In the genomic region with DNA sequence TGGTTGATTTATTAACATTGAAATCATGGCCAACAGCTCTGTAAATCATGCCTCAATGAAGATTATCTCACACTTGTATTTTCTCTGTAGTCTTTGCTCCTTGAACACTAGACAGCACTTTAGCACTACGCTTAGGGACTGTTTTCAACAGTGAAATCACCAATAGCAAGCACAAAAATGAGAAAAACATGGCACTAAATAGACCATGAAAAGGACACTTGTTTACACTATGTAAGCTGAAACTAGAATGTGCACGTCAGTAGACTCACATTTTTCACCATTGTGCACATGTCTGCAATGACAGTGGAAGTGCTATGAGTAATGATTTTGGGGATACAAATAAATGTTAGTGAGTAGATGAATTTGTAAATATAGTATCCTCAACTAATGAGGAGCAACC, we compare ENCODE assay signal across 14 cellular contexts. TPM values are rescaled to one million over a fixed set of nuclear protein-coding genes. Genes with fewer than 3 reads are reported as not detected.
A peak's percentile ranks its signal among the peaks of the same experiment; 100 is the strongest.
DNase-seq lines count a peak whose midpoint lies in the region; ATAC-seq and TF ChIP-seq lines count a peak whose summit lies in the region.
"Had no signal": no experiment of that assay in that cellular context is flagged by ENCODE, and none has a peak within 500 bp of the region (broad histone marks: within the 10 kb centered on the region; RNA-seq: fewer than 3 reads in every experiment).

No MANE protein-coding gene starts in this region.

- ATAC-seq in GM18502 (IDR thresholded peaks at IDR 0.05; ENCODE audit: poor library complexity, unreplicated experiment) (peak; percentile 22), psoas muscle (no peak)

- CTCF ChIA-PET in activated naive CD4-positive, alpha-beta T cell treated with anti-CD3 and anti-CD28 coated beads for 36 hours (lab: Charles Lee) = interaction anchor here (0.6 to 1.4 kb wide), 2 partner anchors 100 to 135 kb away, joined by 3 to 6 read pairs; no protein-coding TSS in a partner anchor

- H3K36me3 ChIP-seq in endocrine pancreas (ENCODE audit: control insufficient read depth, insufficient read depth, low read length) (no peaks in the 10 kb centered on the region), psoas muscle (ENCODE audit: insufficient read depth in 1 of 2, low read depth in 1 of 2) (no peaks in the 10 kb centered on the region)

- no peak for TF ChIP-seq CTCF in HFFc6 (IDR thresholded peaks at IDR 0.05)
- TF ChIP-seq CTCF in psoas muscle (IDR thresholded peaks at IDR 0.05) = no peak
- no peak for TF ChIP-seq CTCF in endothelial cell (IDR thresholded peaks at IDR 0.05; ENCODE audit: unreplicated experiment)

- WGBS in psoas muscle, 3 donors = 46 to 61% (median 48%) methylated on average over 2 of the region's 2 CpGs

- no peak overlapping the region for H3K27ac ChIP-seq in psoas muscle
- H3K27ac ChIP-seq: parathyroid adenoma had no signal

- H3K9me3 Mint-ChIP-seq in HFFc6 = no peaks in the 10 kb centered on the region
- H3K9me3 Mint-ChIP-seq in activated naive CD4-positive, alpha-beta T cell treated with anti-CD3 and anti-CD28 coated beads for 36 hours = no peaks in the 10 kb centered on the region
- no peaks in the 10 kb centered on the region for H3K9me3 Mint-ChIP-seq in endothelial cell (ENCODE audit: unreplicated experiment)
- H3K9me3 Mint-ChIP-seq: activated CD4-positive, alpha-beta memory T cell treated with anti-CD3 and anti-CD28 coated beads for 36 hours had no signal

- H3K4me1 ChIP-seq in endocrine pancreas (ENCODE audit: control insufficient read depth, insufficient read depth, low read length) (peaks cover 38% of the 10 kb centered on the region), psoas muscle (peaks cover 63% of the 10 kb centered on the region)
- H3K4me1 ChIP-seq: parathyroid adenoma had no signal

- H3K4me3 Mint-ChIP-seq in HFFc6 (no peak overlapping the region), endothelial cell (ENCODE audit: unreplicated experiment) (no peak overlapping the region)
- H3K4me3 Mint-ChIP-seq in activated naive CD4-positive, alpha-beta T cell treated with anti-CD3 and anti-CD28 coated beads for 36 hours = no peak overlapping the region
- H3K4me3 Mint-ChIP-seq: activated CD4-positive, alpha-beta memory T cell treated with anti-CD3 and anti-CD28 coated beads for 36 hours had no signal

- no peaks in the 10 kb centered on the region for H3K9me3 ChIP-seq in endocrine pancreas (ENCODE audit: control insufficient read depth, low read length)
- H3K9me3 ChIP-seq in psoas muscle = no peaks in the 10 kb centered on the region

- H3K27me3 ChIP-seq in endocrine pancreas (ENCODE audit: control insufficient read depth, insufficient read depth, low read length) (no peaks in the 10 kb centered on the region), psoas muscle (ENCODE audit: insufficient read depth in 3 of 3, low read length in 2 of 3) (no peaks in the 10 kb centered on the region)

- peaks cover 17% of the 10 kb centered on the region for H3K4me1 Mint-ChIP-seq in HFFc6 (ENCODE audit: low read depth)
- H3K4me1 Mint-ChIP-seq in activated naive CD4-positive, alpha-beta T cell treated with anti-CD3 and anti-CD28 coated beads for 36 hours (ENCODE audit: low read depth) = peaks cover 18% of the 10 kb centered on the region
- H3K4me1 Mint-ChIP-seq in endothelial cell (ENCODE audit: unreplicated experiment) = peaks cover 19% of the 10 kb centered on the region

- no peak overlapping the region for H3K9ac ChIP-seq in endocrine pancreas (ENCODE audit: control insufficient read depth, insufficient read depth, low read length)
- H3K9ac ChIP-seq: parathyroid adenoma had no signal

- H3K27me3 Mint-ChIP-seq in HFFc6 (ENCODE audit: insufficient read depth) = no peaks in the 10 kb centered on the region
- H3K27me3 Mint-ChIP-seq in activated naive CD4-positive, alpha-beta T cell treated with anti-CD3 and anti-CD28 coated beads for 36 hours (ENCODE audit: low read depth) = no peaks in the 10 kb centered on the region
- peaks cover 15% of the 10 kb centered on the region for H3K27me3 Mint-ChIP-seq in endothelial cell (ENCODE audit: unreplicated experiment)
- H3K27me3 Mint-ChIP-seq: activated CD4-positive, alpha-beta memory T cell treated with anti-CD3 and anti-CD28 coated beads for 36 hours had no signal

- H3K36me3 Mint-ChIP-seq in HFFc6 (ENCODE audit: low read depth) (no peaks in the 10 kb centered on the region), endothelial cell (ENCODE audit: low read depth, unreplicated experiment) (peaks cover 12% of the 10 kb centered on the region)
- no peaks in the 10 kb centered on the region for H3K36me3 Mint-ChIP-seq in activated naive CD4-positive, alpha-beta T cell treated with anti-CD3 and anti-CD28 coated beads for 36 hours (ENCODE audit: low read depth)
- H3K36me3 Mint-ChIP-seq: activated CD4-positive, alpha-beta memory T cell treated with anti-CD3 and anti-CD28 coated beads for 36 hours had no signal

- H3K27ac Mint-ChIP-seq in HFFc6 = no peak overlapping the region
- no peak overlapping the region for H3K27ac Mint-ChIP-seq in activated naive CD4-positive, alpha-beta T cell treated with anti-CD3 and anti-CD28 coated beads for 36 hours
- no peak overlapping the region for H3K27ac Mint-ChIP-seq in endothelial cell (ENCODE audit: unreplicated experiment)
- H3K27ac Mint-ChIP-seq: activated CD4-positive, alpha-beta memory T cell treated with anti-CD3 and anti-CD28 coated beads for 36 hours had no signal

- peak overlapping the region; percentile 24 for H3K4me3 ChIP-seq in endocrine pancreas (ENCODE audit: control insufficient read depth, insufficient read depth, low read length)
- H3K4me3 ChIP-seq in psoas muscle = peak overlapping the region; percentile 90

- intact Hi-C loops in psoas muscle (cut with DNase I) = loop anchor here (5.0 kb wide), 2 partner anchors 83 to 132 kb away; no protein-coding TSS in a partner anchor
- intact Hi-C loops in activated naive CD4-positive, alpha-beta T cell treated with anti-CD3 and anti-CD28 coated beads for 36 hours (cut with micrococcal nuclease) = loop anchor here (5.0 to 10.0 kb wide), 4 partner anchors 917 to 1704 kb away; partner anchors contain the start of genes ANTXR2, CCNI and MRPL1

- DNase-seq in HFFc6 = peak; percentile 26
- no peak for DNase-seq in psoas muscle
- DNase-seq in activated naive CD4-positive, alpha-beta T cell treated with anti-CD3 and anti-CD28 coated beads for 36 hours = no peak
- DNase-seq in endothelial cell (ENCODE audit: low spot score) = no peak
- no peak for DNase-seq in globus pallidus (ENCODE audit: low spot score)
- DNase-seq: activated CD4-positive, alpha-beta memory T cell treated with anti-CD3 and anti-CD28 coated beads for 36 hours; activated gamma-delta T cell; NCI-H187 treated with DMSO at 0.1 percent for 48 hours; stimulated activated CD4-positive, alpha-beta T cell treated with anti-CD3 and anti-CD28 coated beads, Interleukin-2, amount 100 ng/mL, for 48 hours; stimulated activated naive CD4-positive, alpha-beta T cell; T1000 had no signal

RNA-seq across cellular contexts. Expression of gene BMP2K, which starts 3.1 kb away (rescaled TPM):
- 10 to 100 TPM; 32.3 to 53.5 (median 43.0) TPM for total RNA-seq in HFFc6 (2021; fragmentation: NEBNext Ultra II Directional; extraction: Animal tissue kit (Norgen Biotek cat#: 25700))
- total RNA-seq in psoas muscle = 10 to 100 TPM; 15.2 to 19.1 (median 18.5) TPM
- 1 to 10 TPM; 3.5 to 9.6 (median 7.8) TPM for polyA plus RNA-seq in psoas muscle
- 10 to 100 TPM; 12.7 to 14.5 TPM for total RNA-seq in activated naive CD4-positive, alpha-beta T cell treated with anti-CD3 and anti-CD28 coated beads for 36 hours
- total RNA-seq in endothelial cell (ENCODE audit: unreplicated experiment) = 270 TPM
